ENCODE assay signal across 5 cellular contexts in the genomic region with DNA sequence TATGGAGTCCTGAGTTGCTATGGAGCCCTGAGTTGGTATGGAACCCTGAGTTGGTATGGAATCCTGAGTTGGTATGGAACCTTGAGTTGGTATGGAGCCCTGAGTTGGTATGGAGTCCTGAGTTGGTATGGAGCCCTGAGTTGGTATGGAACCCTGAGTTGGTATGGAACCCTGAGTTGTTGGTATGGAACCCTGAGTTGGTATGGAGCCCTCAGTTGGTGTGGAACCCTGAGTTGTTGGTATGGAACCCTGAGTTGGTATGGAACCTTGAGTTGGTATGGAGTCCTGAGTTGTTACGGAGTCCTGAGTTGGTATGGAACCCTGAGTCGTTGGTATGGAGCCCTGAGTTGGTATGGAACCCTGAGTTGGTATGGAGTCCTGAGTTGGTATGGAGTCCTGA. TPM values are rescaled to one million over a fixed set of nuclear protein-coding genes. Genes with fewer than 3 reads are reported as not detected.
"Had no signal": no experiment of that assay in that cellular context is flagged by ENCODE, and none has a peak within 500 bp of the region (broad histone marks: within the 10 kb centered on the region; RNA-seq: fewer than 3 reads in every experiment).

No MANE protein-coding gene starts in this region.

RNA-seq across cellular contexts. Expression of a gene that starts 13.6 kb away (rescaled TPM):
- total RNA-seq: HepG2, HT-29, HT1080, IMR-90, K562 had no signal
